ENCODE assay signal across 1 cellular context in genomic region chr20:37311710-37312355, GRCh38.
TF ChIP-seq lines count a peak whose summit lies in the region.

No MANE protein-coding gene starts in this region.

TF ChIP-seq in GM23338, 12 proteins besides CTCF, POLR2A, EP300 and RAD21 (continued from another document):
- TF ChIP-seq CREB1 (CRISPR knock-in tag; IDR thresholded peaks at IDR 0.05; ENCODE audit: low read depth) (no peak), EZH2phosphoT487 (IDR thresholded peaks at IDR 0.05; ENCODE audit: unreplicated experiment) (no peak), POLR2AphosphoS5 (IDR thresholded peaks at IDR 0.05; ENCODE audit: low read depth) (no peak), STAT1 (IDR thresholded peaks at IDR 0.05; ENCODE audit: unreplicated experiment) (no peak), JUNB (IDR thresholded peaks at IDR 0.05; ENCODE audit: unreplicated experiment) (no peak), ZNF114 (CRISPR knock-in tag; IDR thresholded peaks at IDR 0.05) (no peak), ZNF462 (CRISPR knock-in tag; IDR thresholded peaks at IDR 0.05) (no peak), ZNF331 (CRISPR knock-in tag; IDR thresholded peaks at IDR 0.05; ENCODE audit: low read depth) (no peak), ETS1 (IDR thresholded peaks at IDR 0.05) (no peak)
TF ChIP-seq in GM23338: peak in this region for 0.
